Comparison of ENCODE assay signal across 8 cellular contexts in genomic region chr11:124194696-124195418, GRCh38. TPM values are rescaled to one million over a fixed set of nuclear protein-coding genes. Genes with fewer than 3 reads are reported as not detected.
A peak's percentile ranks its signal among the peaks of the same experiment; 100 is the strongest.
DNase-seq lines count a peak whose midpoint lies in the region; ATAC-seq and TF ChIP-seq lines count a peak whose summit lies in the region.

No MANE protein-coding gene starts in this region.

- H3K4me2 ChIP-seq in trophoblast cell (ENCODE audit: low read length), result no peak overlapping the region

- H4K91ac ChIP-seq in trophoblast cell (ENCODE audit: low read depth, low read length), result no peak overlapping the region

- H3K9me3 ChIP-seq in BE2C, result no peaks in the 10 kb centered on the region
- H3K9me3 ChIP-seq in trophoblast cell (ENCODE audit: insufficient read depth, low read depth, low read length), result no peaks in the 10 kb centered on the region

- H3K4ac ChIP-seq in trophoblast cell (ENCODE audit: low read depth, low read length), result no peak overlapping the region

- no peak overlapping the region for H2BK5ac ChIP-seq in trophoblast cell (ENCODE audit: low read depth, low read length, poor library complexity)

- H3K18ac ChIP-seq in trophoblast cell (ENCODE audit: low read length), result no peak overlapping the region

- H3K9ac ChIP-seq in trophoblast cell (ENCODE audit: low read length), result no peak overlapping the region

- no peak overlapping the region for H3K14ac ChIP-seq in trophoblast cell (ENCODE audit: low read length)

- no peak overlapping the region for H4K8ac ChIP-seq in trophoblast cell (ENCODE audit: low read depth, low read length)

- TF ChIP-seq CTCF in BE2C (IDR thresholded peaks at IDR 0.05; ENCODE audit: low read depth, low read length) (peak; percentile 96), fibroblast of pulmonary artery (IDR thresholded peaks at IDR 0.05; ENCODE audit: low read length, missing control alignments) (peak; percentile 92)

- H3K4me3 ChIP-seq in BE2C (ENCODE audit: low read depth, low read length) (no peak overlapping the region), fibroblast of pulmonary artery (replicated peaks; ENCODE audit: low read depth, low read length) (no peak overlapping the region), trophoblast cell (ENCODE audit: low read depth, low read length) (no peak overlapping the region)

- H3K36me3 ChIP-seq in BE2C, result no peaks in the 10 kb centered on the region
- H3K36me3 ChIP-seq in trophoblast cell (ENCODE audit: control insufficient read depth in 1 of 2, insufficient read depth in 2 of 2, low read length in 2 of 2), result no peaks in the 10 kb centered on the region

- no peak overlapping the region for H2AFZ ChIP-seq in trophoblast cell (ENCODE audit: insufficient read depth, low read length, poor library complexity)

- DNase-seq in BE2C (peak; percentile 69), NCI-H1694 treated with DMSO at 0.1 percent for 48 hours (lab: John Stamatoyannopoulos, UW) (peak; percentile 6), fibroblast of pulmonary artery (ENCODE audit: low read depth) (peak; percentile 81), trophoblast cell (peak; percentile 54 to 89), NCI-H2107 (lab: John Stamatoyannopoulos, UW) (no peak)
- peak; percentile 26 for DNase-seq in activated CD4-positive, alpha-beta T cell treated with anti-CD3 and anti-CD28 coated beads for 4 hours

- no peaks in the 10 kb centered on the region for H3K79me2 ChIP-seq in trophoblast cell (ENCODE audit: control insufficient read depth, insufficient read depth, low read length, poor library complexity)

- no peak overlapping the region for H3K23ac ChIP-seq in trophoblast cell (ENCODE audit: low read length)

- H3K4me1 ChIP-seq in BE2C (no peaks in the 10 kb centered on the region), trophoblast cell (ENCODE audit: control insufficient read depth in 1 of 2, insufficient read depth in 2 of 2, low read length in 2 of 2) (no peaks in the 10 kb centered on the region)

- no peak overlapping the region for H2BK120ac ChIP-seq in trophoblast cell (ENCODE audit: insufficient read depth, low read length, poor library complexity)

- H3K27me3 ChIP-seq in BE2C, result peaks cover 20% of the 10 kb centered on the region
- H3K27me3 ChIP-seq in trophoblast cell (ENCODE audit: insufficient read depth, low read length), result no peaks in the 10 kb centered on the region

- H3K79me1 ChIP-seq in trophoblast cell (ENCODE audit: low read length), result no peaks in the 10 kb centered on the region

- peak; percentile 82 for ATAC-seq in GM18519 (IDR thresholded peaks at IDR 0.05; ENCODE audit: low FRiP score, unreplicated experiment)
- ATAC-seq in HG02970 (IDR thresholded peaks at IDR 0.05; ENCODE audit: low FRiP score, unreplicated experiment), result peak; percentile 63

- H2BK12ac ChIP-seq in trophoblast cell (ENCODE audit: low read length), result no peak overlapping the region

- H3K27ac ChIP-seq in trophoblast cell (ENCODE audit: low read depth, low read length), result no peak overlapping the region

- WGBS in trophoblast cell (ENCODE audit: extremely low coverage, insufficient coverage, insufficient read length), result no CpG with 5 or more reads among the region's 8 CpGs

- H2AK5ac ChIP-seq in trophoblast cell (ENCODE audit: low read length), result no peak overlapping the region

- no peak overlapping the region for H4K12ac ChIP-seq in trophoblast cell (ENCODE audit: low read depth, low read length)

RNA-seq across cellular contexts. Expression of gene OR10D3, which starts 11.7 kb away (rescaled TPM):
- polyA plus RNA-seq in BE2C (2012; ENCODE audit: insufficient read depth, insufficient read length, low read depth), result not detected
- not detected in 2 replicates for polyA plus RNA-seq in trophoblast cell (2013)

RNA-seq across cellular contexts. Expression of gene OR8G1, which starts 46.0 kb away (rescaled TPM):
- polyA plus RNA-seq in BE2C (2012; ENCODE audit: insufficient read depth, insufficient read length, low read depth), result not detected
- polyA plus RNA-seq in trophoblast cell (2013), result not detected in 2 replicates
